Comparison of ENCODE assay signal across 9 cellular contexts in the genomic region with DNA sequence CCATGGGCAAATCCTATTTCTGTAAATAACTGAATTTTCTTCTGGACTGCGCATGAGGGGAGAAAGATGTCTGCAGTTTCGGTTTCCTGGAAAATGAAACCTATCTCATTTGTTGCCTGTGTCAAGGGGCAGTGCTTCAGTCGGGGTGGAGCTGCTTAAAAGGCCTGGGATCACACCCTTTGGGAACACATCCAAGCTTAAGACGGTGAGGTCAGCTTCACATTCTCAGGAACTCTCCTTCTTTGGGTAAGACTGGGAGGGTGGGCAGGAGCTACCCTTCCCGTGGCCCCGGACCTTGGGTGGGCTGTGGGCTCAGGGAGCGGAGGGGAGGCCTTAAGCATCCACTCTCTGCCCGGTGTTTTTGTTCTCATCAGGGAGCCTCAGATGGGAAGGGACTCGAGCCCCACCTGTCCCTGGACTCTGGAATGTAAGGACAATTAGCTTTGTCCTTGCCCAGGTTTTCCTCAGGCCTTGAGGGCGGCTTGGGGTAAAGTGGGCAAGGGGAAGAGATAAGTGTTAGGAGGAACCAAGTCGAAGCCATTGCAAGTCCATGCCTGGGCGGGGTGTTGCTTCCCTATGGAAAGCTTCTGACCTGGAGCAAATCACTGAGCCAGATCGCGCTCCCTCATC. TPM values are rescaled to one million over a fixed set of nuclear protein-coding genes. Genes with fewer than 3 reads are reported as not detected.
DNase-seq lines count a peak whose midpoint lies in the region; ATAC-seq and TF ChIP-seq lines count a peak whose summit lies in the region.
"Had no signal": no experiment of that assay in that cellular context is flagged by ENCODE, and none has a peak within 500 bp of the region (broad histone marks: within the 10 kb centered on the region; RNA-seq: fewer than 3 reads in every experiment).

A gene (plus strand): TSS at position 185 of the 630 bp plus-strand sequence.

- peaks cover 4% of the 10 kb centered on the region for H3K9me3 Mint-ChIP-seq in activated CD4-positive, alpha-beta T cell treated with anti-CD3 and anti-CD28 coated beads, Interleukin-2, amount 10 ng/mL, durations not matched to agents 24 days and 14 days

- DNase-seq in activated CD4-positive, alpha-beta T cell treated with anti-CD3 and anti-CD28 coated beads, Interleukin-2, amount 10 ng/mL, durations not matched to agents 24 days and 14 days = peak; percentile 70
- no peak for DNase-seq in activated CD4-positive, alpha-beta T cell treated with anti-CD3 and anti-CD28 coated beads for 4 hours
- DNase-seq in dermis microvascular lymphatic vessel endothelial cell (ENCODE audit: low read depth in 2 of 2) = no peak
- DNase-seq in right lobe of liver = no peak
- DNase-seq in transverse colon = peak; percentile 81
- no peak for DNase-seq in NCI-H748 treated with DMSO at 0.1 percent for 48 hours (lab: John Stamatoyannopoulos, UW)
- no peak for DNase-seq in NOMO-1 treated with DMSO at 0.1 percent for 48 hours (lab: John Stamatoyannopoulos, UW; ENCODE audit: unreplicated experiment)
- no peak for DNase-seq in cortex of kidney (lab: John Stamatoyannopoulos, UW)
- DNase-seq: stimulated activated CD4-positive, alpha-beta T cell treated with anti-CD3 and anti-CD28 coated beads, Interleukin-4, amount 100 ng/mL, for 4 hours had no signal

- peak within 1 kb of the TSS; percentile 62 for H3K4me3 Mint-ChIP-seq in activated CD4-positive, alpha-beta T cell treated with anti-CD3 and anti-CD28 coated beads, Interleukin-2, amount 10 ng/mL, durations not matched to agents 24 days and 14 days

- H3K27me3 ChIP-seq in right lobe of liver (no peaks in the 10 kb centered on the region), transverse colon (no peaks in the 10 kb centered on the region)

- peak within 1 kb of the TSS; percentile 68 for H3K27ac Mint-ChIP-seq in activated CD4-positive, alpha-beta T cell treated with anti-CD3 and anti-CD28 coated beads, Interleukin-2, amount 10 ng/mL, durations not matched to agents 24 days and 14 days

- peak within 1 kb of the TSS; percentile 29 to 56 (median 43) for H3K27ac ChIP-seq in right lobe of liver
- H3K27ac ChIP-seq in transverse colon = peak within 1 kb of the TSS; percentile 83 to 92 (median 85)

- H3K9me3 ChIP-seq in right lobe of liver (no peaks in the 10 kb centered on the region), transverse colon (no peaks in the 10 kb centered on the region)

- H3K4me1 ChIP-seq in right lobe of liver (peaks cover 0 to 8% (median 0%) of the 10 kb centered on the region in 4 donors), transverse colon (peaks cover 3 to 58% (median 35%) of the 10 kb centered on the region in 4 donors)

- TF ChIP-seq POLR2A in right lobe of liver (IDR thresholded peaks at IDR 0.05) (no peak), transverse colon (IDR thresholded peaks at IDR 0.05) (peak; percentile 95)

- WGBS in right lobe of liver (ENCODE audit: insufficient coverage, low coverage, low lambda C conversion rate, missing lambda C conversion rate) = 59% methylated on average over 10 of the region's 14 CpGs
- 29 to 83% methylated on average over 1 to 14 of the region's 14 CpGs for WGBS in transverse colon (ENCODE audit: low coverage in 1 of 2), 2 donors

- peak within 1 kb of the TSS; percentile 9 to 33 (median 21) for H3K4me3 ChIP-seq in right lobe of liver
- peak within 1 kb of the TSS; percentile 28 to 56 (median 41) for H3K4me3 ChIP-seq in transverse colon

- no peak for TF ChIP-seq EP300 in transverse colon (IDR thresholded peaks at IDR 0.05; ENCODE audit: low read depth)

- in situ Hi-C loops in transverse colon (cut with MboI; ENCODE audit: low pct_ligation_motif_present in 1 of 4, low pct_unique_long_range_greater_than_20kb in 1 of 4, low sequenced_read_pairs in 3 of 4) = no loop called here

- intact Hi-C loops in activated CD4-positive, alpha-beta T cell treated with anti-CD3 and anti-CD28 coated beads, Interleukin-2, amount 10 ng/mL, durations not matched to agents 24 days and 14 days (cut with micrococcal nuclease) = no loop called here
- intact Hi-C loops in right lobe of liver (cut with DNase I) (no loop called here), transverse colon (cut with DNase I; ENCODE audit: low total_unique reads) (no loop called here)

- peak; percentile 25 to 58 (median 50) for ATAC-seq in right lobe of liver

- H3K36me3 ChIP-seq in right lobe of liver (no peaks in the 10 kb centered on the region), transverse colon (no peaks in the 10 kb centered on the region)

- H3K4me1 Mint-ChIP-seq in activated CD4-positive, alpha-beta T cell treated with anti-CD3 and anti-CD28 coated beads, Interleukin-2, amount 10 ng/mL, durations not matched to agents 24 days and 14 days = peaks cover 27% of the 10 kb centered on the region

- H3K27me3 Mint-ChIP-seq in activated CD4-positive, alpha-beta T cell treated with anti-CD3 and anti-CD28 coated beads, Interleukin-2, amount 10 ng/mL, durations not matched to agents 24 days and 14 days = no peaks in the 10 kb centered on the region

- no peaks in the 10 kb centered on the region for H3K36me3 Mint-ChIP-seq in activated CD4-positive, alpha-beta T cell treated with anti-CD3 and anti-CD28 coated beads, Interleukin-2, amount 10 ng/mL, durations not matched to agents 24 days and 14 days (ENCODE audit: low read depth)

- TF ChIP-seq CTCF in right lobe of liver (IDR thresholded peaks at IDR 0.05) (no peak), transverse colon (IDR thresholded peaks at IDR 0.05) (no peak)

RNA-seq across cellular contexts. Expression of the gene that starts here (rescaled TPM):
- total RNA-seq in activated CD4-positive, alpha-beta T cell treated with anti-CD3 and anti-CD28 coated beads, Interleukin-2, amount 10 ng/mL, durations not matched to agents 24 days and 14 days = 66.9 and 67.3 TPM in 2 replicates
- 54.5 and 62.0 TPM in 2 replicates for total RNA-seq in dermis microvascular lymphatic vessel endothelial cell
- total RNA-seq in right lobe of liver = 10 to 100 TPM; 10.0 to 32.5 (median 16.9) TPM
- total RNA-seq in transverse colon = 1,000 to 10,000 TPM in 1 of 4 donors, 100 to 1,000 TPM in 3; 124 to 1,625 (median 472) TPM

Comparison
In these comparisons a context has a peak if more than half of its experiments do, and no peak if none do; other contexts are left out.
1. DNase-seq: peak in activated CD4-positive, alpha-beta T cell treated with anti-CD3 and anti-CD28 coated beads, Interleukin-2, amount 10 ng/mL, durations not matched to agents 24 days and 14 days (single experiment) and transverse colon (single experiment); none in activated CD4-positive, alpha-beta T cell treated with anti-CD3 and anti-CD28 coated beads for 4 hours (0 of 2), dermis microvascular lymphatic vessel endothelial cell (0 of 2), right lobe of liver (0 of 3), NCI-H748 treated with DMSO at 0.1 percent for 48 hours (single experiment), NOMO-1 treated with DMSO at 0.1 percent for 48 hours (single experiment) and cortex of kidney (single experiment).